ENCODE assay signal across 27 cellular contexts in genomic region chr21:15209224-15209623, GRCh38.
"Had no signal": no experiment of that assay in that cellular context is flagged by ENCODE, and none has a peak within 500 bp of the region (broad histone marks: within the 10 kb centered on the region; RNA-seq: fewer than 3 reads in every experiment).

No MANE protein-coding gene starts in this region.

- H3K36me3 ChIP-seq: esophagus squamous epithelium, pancreas, prostate gland, sigmoid colon, thyroid gland, upper lobe of right lung had no signal

- ATAC-seq: activated CD8-positive, alpha-beta T cell treated with anti-CD3 and anti-CD28 coated beads for 36 hours; activated T-cell treated with anti-CD3 and anti-CD28 coated beads, Interleukin-2, amount 50 U/mL, for 72 hours; left cardiac atrium; left ventricle myocardium superior; pancreas; stimulated activated memory B cell treated with anti-CD40 and anti-IgM and Interleukin-4, amounts not matched to agents 10 μg/mL and 1 μg/mL and 100 μg/mL, for 72 hours; stimulated activated naive CD8-positive, alpha-beta T cell treated with anti-CD3 and anti-CD28 coated beads, Interleukin-15, amount 100 ng/mL, for 72 hours; upper lobe of right lung had no signal

- H3K4me1 ChIP-seq: pancreas, prostate gland, sigmoid colon, thyroid gland had no signal

- H3K4me3 Mint-ChIP-seq: activated B cell treated with CpG ODN at 0.5 μM for 24 hours; activated CD8-positive, alpha-beta T cell treated with anti-CD3 and anti-CD28 coated beads for 36 hours; activated naive CD8-positive, alpha-beta T cell; activated T-cell treated with anti-CD3 and anti-CD28 coated beads, Interleukin-2, amount 50 U/mL, for 72 hours; nephron; stimulated activated memory B cell treated with anti-CD40 and anti-IgM and Interleukin-4, amounts not matched to agents 10 μg/mL and 1 μg/mL and 100 μg/mL, for 72 hours; stimulated activated naive CD8-positive, alpha-beta T cell treated with anti-CD3 and anti-CD28 coated beads, Interleukin-15, amount 100 ng/mL, for 72 hours had no signal

- H3K4me3 ChIP-seq: esophagus squamous epithelium, pancreas, prostate gland, sigmoid colon, thyroid gland, upper lobe of right lung had no signal

- H3K4me1 Mint-ChIP-seq: stimulated activated naive CD8-positive, alpha-beta T cell treated with anti-CD3 and anti-CD28 coated beads, Interleukin-15, amount 100 ng/mL, for 72 hours had no signal

- H3K9me3 ChIP-seq: esophagus squamous epithelium, pancreas, prostate gland, sigmoid colon, thyroid gland, upper lobe of right lung had no signal

- H3K36me3 Mint-ChIP-seq: activated naive CD8-positive, alpha-beta T cell; stimulated activated memory B cell treated with anti-CD40 and anti-IgM and Interleukin-4, amounts not matched to agents 10 μg/mL and 1 μg/mL and 100 μg/mL, for 72 hours had no signal

- H3K27ac ChIP-seq: pancreas, prostate gland, sigmoid colon, thyroid gland, upper lobe of right lung had no signal

- H3K9me3 Mint-ChIP-seq: activated B cell treated with CpG ODN at 0.5 μM for 24 hours; activated CD8-positive, alpha-beta T cell treated with anti-CD3 and anti-CD28 coated beads for 36 hours; stimulated activated memory B cell treated with anti-CD40 and anti-IgM and Interleukin-4, amounts not matched to agents 10 μg/mL and 1 μg/mL and 100 μg/mL, for 72 hours; stimulated activated naive CD8-positive, alpha-beta T cell treated with anti-CD3 and anti-CD28 coated beads, Interleukin-15, amount 100 ng/mL, for 72 hours had no signal

- FAIRE-seq: colon, frontal cortex, islet of Langerhans, pancreas, small intestine had no signal

- DNase-seq: activated B cell treated with CpG ODN at 0.5 μM for 24 hours; activated CD4-positive, alpha-beta T cell treated with anti-CD3 and anti-CD28 coated beads, Interleukin-2, amount 50 U/mL, for 1 hour; activated CD8-positive, alpha-beta T cell treated with anti-CD3 and anti-CD28 coated beads for 36 hours; activated naive CD4-positive, alpha-beta T cell; activated T-cell treated with anti-CD3 and anti-CD28 coated beads, Interleukin-2, amount 50 U/mL, for 72 hours; anterior cingulate cortex; dermis blood vessel endothelial cell; effector CD4-positive, alpha-beta T cell; esophagus squamous epithelium; left cardiac atrium; left ventricle myocardium superior; nucleus accumbens; pancreas; retina; sigmoid colon; small intestine; stimulated activated CD4-positive, alpha-beta T cell treated with anti-CD3 and anti-CD28 coated beads, Interleukin-4, amount 100 ng/mL, for 24 hours; stimulated activated naive CD8-positive, alpha-beta T cell treated with anti-CD3 and anti-CD28 coated beads, Interleukin-15, amount 100 ng/mL, for 72 hours; thyroid gland; upper lobe of right lung had no signal

- H3K27ac Mint-ChIP-seq: activated B cell treated with CpG ODN at 0.5 μM for 24 hours; activated CD8-positive, alpha-beta T cell treated with anti-CD3 and anti-CD28 coated beads for 36 hours; activated naive CD8-positive, alpha-beta T cell; activated T-cell treated with anti-CD3 and anti-CD28 coated beads, Interleukin-2, amount 50 U/mL, for 72 hours; stimulated activated memory B cell treated with anti-CD40 and anti-IgM and Interleukin-4, amounts not matched to agents 10 μg/mL and 1 μg/mL and 100 μg/mL, for 72 hours; stimulated activated naive CD8-positive, alpha-beta T cell treated with anti-CD3 and anti-CD28 coated beads, Interleukin-15, amount 100 ng/mL, for 72 hours had no signal

- H3K27me3 ChIP-seq: esophagus squamous epithelium, pancreas, sigmoid colon, thyroid gland, upper lobe of right lung had no signal
